ENCODE assay signal across 8 cellular contexts in the genomic region with DNA sequence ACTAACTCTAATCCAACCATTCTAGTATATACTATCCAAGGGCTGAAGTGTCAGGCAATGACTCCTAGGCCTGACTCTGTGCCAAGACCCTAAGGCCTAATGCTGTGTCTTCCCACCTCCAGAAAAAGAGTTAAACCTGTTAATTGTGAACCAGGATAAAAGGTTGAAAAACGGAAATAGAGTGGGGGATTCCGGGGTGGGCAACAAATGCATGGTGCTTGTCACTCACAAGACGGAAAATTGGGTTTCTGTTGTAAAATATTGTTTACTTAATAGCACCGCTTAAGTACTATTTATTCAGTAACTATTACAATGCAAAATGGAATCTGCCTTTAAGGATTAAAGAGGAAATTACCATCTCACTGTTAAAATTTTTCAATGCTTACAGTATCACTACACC. TPM values are rescaled to one million over a fixed set of nuclear protein-coding genes. Genes with fewer than 3 reads are reported as not detected.
DNase-seq lines count a peak whose midpoint lies in the region; ATAC-seq, FAIRE-seq and TF ChIP-seq lines count a peak whose summit lies in the region.

No MANE protein-coding gene starts in this region.

- no peaks in the 10 kb centered on the region for H3K9me3 Mint-ChIP-seq in activated CD8-positive, alpha-beta T cell treated with anti-CD3 and anti-CD28 coated beads, Interleukin-2, amount 10 ng/mL, durations not matched to agents 7 days and 5 days (ENCODE audit: insufficient read depth)

- H3K27me3 ChIP-seq in H7 (ENCODE audit: control insufficient read depth, insufficient read depth, low read length) = peaks cover 8% of the 10 kb centered on the region

- no peak for TF ChIP-seq POLR2A in H54 (IDR thresholded peaks at IDR 0.05; ENCODE audit: low read depth, low read length)

- peak overlapping the region; percentile 94 for H3K27ac Mint-ChIP-seq in activated CD8-positive, alpha-beta T cell treated with anti-CD3 and anti-CD28 coated beads, Interleukin-2, amount 10 ng/mL, durations not matched to agents 7 days and 5 days

- POLR2A ChIA-PET in activated CD8-positive, alpha-beta T cell treated with anti-CD3 and anti-CD28 coated beads, Interleukin-2, amount 10 ng/mL, durations not matched to agents 7 days and 5 days (lab: Charles Lee) = interaction anchor here (0.6 to 12.0 kb wide), 11 partner anchors 6 to 1140 kb away, joined by 3 to 348 read pairs (median 36); a partner anchor contains a TSS

- peak overlapping the region; percentile 96 for H3K4me3 Mint-ChIP-seq in activated CD8-positive, alpha-beta T cell treated with anti-CD3 and anti-CD28 coated beads, Interleukin-2, amount 10 ng/mL, durations not matched to agents 7 days and 5 days

- no peaks in the 10 kb centered on the region for H3K27me3 Mint-ChIP-seq in activated CD8-positive, alpha-beta T cell treated with anti-CD3 and anti-CD28 coated beads, Interleukin-2, amount 10 ng/mL, durations not matched to agents 7 days and 5 days (ENCODE audit: low read depth)

- no peak for ATAC-seq in activated CD8-positive, alpha-beta T cell treated with anti-CD3 and anti-CD28 coated beads, Interleukin-2, amount 10 ng/mL, durations not matched to agents 7 days and 5 days

- DNase-seq in ACHN (peak; percentile 15), H54 (ENCODE audit: insufficient read length, low spot score) (no peak), kidney tubule cell (ENCODE audit: low spot score) (peak; percentile 24), H7 (no peak), AG20443 (ENCODE audit: low spot score) (no peak), LoVo (ENCODE audit: low spot score) (no peak), NOMO-1 (lab: John Stamatoyannopoulos, UW; ENCODE audit: unreplicated experiment in 2 of 2) (no peak)
- peak; percentile 31 for DNase-seq in activated CD8-positive, alpha-beta T cell treated with anti-CD3 and anti-CD28 coated beads, Interleukin-2, amount 10 ng/mL, durations not matched to agents 7 days and 5 days

- peaks cover 83% of the 10 kb centered on the region for H3K36me3 Mint-ChIP-seq in activated CD8-positive, alpha-beta T cell treated with anti-CD3 and anti-CD28 coated beads, Interleukin-2, amount 10 ng/mL, durations not matched to agents 7 days and 5 days (ENCODE audit: low read depth)

- in situ Hi-C loops in ACHN (cut with HindIII; ENCODE audit: low pct_ligation_motif_present, low pct_unique_long_range_greater_than_20kb, low sequenced_read_pairs) = no loop called here

- peaks cover 17% of the 10 kb centered on the region for H3K4me1 Mint-ChIP-seq in activated CD8-positive, alpha-beta T cell treated with anti-CD3 and anti-CD28 coated beads, Interleukin-2, amount 10 ng/mL, durations not matched to agents 7 days and 5 days (ENCODE audit: low read depth)

- CTCF ChIA-PET in activated CD8-positive, alpha-beta T cell treated with anti-CD3 and anti-CD28 coated beads, Interleukin-2, amount 10 ng/mL, durations not matched to agents 7 days and 5 days (lab: Charles Lee) = interaction anchor here (0.7 to 3.3 kb wide), 7 partner anchors 8 to 108 kb away, joined by 3 to 19 read pairs (median 9); no protein-coding TSS in a partner anchor

- no peaks in the 10 kb centered on the region for H3K36me3 ChIP-seq in H7 (replicated peaks; ENCODE audit: control insufficient read depth, insufficient read depth, low read length)

- FAIRE-seq in H54 (lab: Jason Lieb, UNC) = peak; percentile 89

- no peak overlapping the region for H3K4me3 ChIP-seq in H7 (ENCODE audit: insufficient read depth, low read depth, low read length)

RNA-seq across cellular contexts. Expression of a gene that starts 3.2 kb away (rescaled TPM):
- total RNA-seq in activated CD8-positive, alpha-beta T cell treated with anti-CD3 and anti-CD28 coated beads, Interleukin-2, amount 10 ng/mL, durations not matched to agents 7 days and 5 days = 100 to 1,000 TPM; 453 to 469 TPM
- total RNA-seq in H7 (2014; rRNA removed; shearing (Covaris generic)) = 16.2 and 26.5 TPM in 2 replicates

Comparison
In these comparisons a context has a peak if more than half of its experiments do, and no peak if none do; other contexts are left out.
1. DNase-seq: peak in ACHN (single experiment), activated CD8-positive, alpha-beta T cell treated with anti-CD3 and anti-CD28 coated beads, Interleukin-2, amount 10 ng/mL, durations not matched to agents 7 days and 5 days (single experiment) and kidney tubule cell (single experiment); none in H54 (single experiment), H7 (single experiment), AG20443 (single experiment), LoVo (single experiment) and NOMO-1 (0 of 2).
2. RNA of a gene that starts 3.2 kb away (total RNA-seq): 453 to 469 TPM in activated CD8-positive, alpha-beta T cell treated with anti-CD3 and anti-CD28 coated beads, Interleukin-2, amount 10 ng/mL, durations not matched to agents 7 days and 5 days; 16.2 to 26.5 TPM in H7; every median in the first group is over 10 times any median in the second.